ENCODE assay signal across 15 cellular contexts in genomic region chr12:123097521-123098084, GRCh38. TPM values are rescaled to one million over a fixed set of nuclear protein-coding genes. Genes with fewer than 3 reads are reported as not detected.
DNase-seq lines count a peak whose midpoint lies in the region; ATAC-seq and TF ChIP-seq lines count a peak whose summit lies in the region.
"Had no signal": no experiment of that assay in that cellular context is flagged by ENCODE, and none has a peak within 500 bp of the region (broad histone marks: within the 10 kb centered on the region; RNA-seq: fewer than 3 reads in every experiment).

No MANE protein-coding gene starts in this region.

- H3K4me1 ChIP-seq in right atrium auricular region (peaks cover 0 to 88% of the 10 kb centered on the region in 2 donors), sigmoid colon (peaks cover 0 to 63% (median 53%) of the 10 kb centered on the region in 4 donors), mammary epithelial cell (ENCODE audit: insufficient read depth, low read length) (peaks cover 27% of the 10 kb centered on the region)

- BruUV-seq in mammary epithelial cell (replicated peaks; lab: Mats Ljungman, UMichigan), result no TSS peak

- no peak overlapping the region for H3K27ac ChIP-seq in brain microvascular endothelial cell
- H3K27ac ChIP-seq in right atrium auricular region, result peak overlapping the region; percentile 87 to 89
- peak overlapping the region; percentile 45 to 72 (median 58) for H3K27ac ChIP-seq in sigmoid colon
- no peak overlapping the region for H3K27ac ChIP-seq in mammary epithelial cell (ENCODE audit: insufficient read depth, low read depth, low read length)
- H3K27ac ChIP-seq: suprapubic skin had no signal

- H3K9ac ChIP-seq in mammary epithelial cell (ENCODE audit: insufficient read depth, low read length), result no peak overlapping the region

- WGBS in sigmoid colon, 2 donors, result 80 to 82% methylated on average over 13 of the region's 13 CpGs
- 99% methylated on average over 12 of the region's 13 CpGs for WGBS in mammary epithelial cell (ENCODE audit: low coverage, missing lambda C conversion rate)

- ATAC-seq in omental fat pad (ENCODE audit: low FRiP score), result no peak
- ATAC-seq: activated CD4-positive, CD25-positive, alpha-beta regulatory T cell treated with anti-CD3 and anti-CD28 coated beads, Interleukin-2, amount 50 U/mL, for 24 hours; activated T-cell treated with anti-CD3 and anti-CD28 coated beads, Interleukin-2, amount 50 U/mL, for 4 hours; SK-N-SH treated with all-trans-retinoic acid at 6 μM for 48 hours had no signal

- intact Hi-C loops in sigmoid colon (cut with DNase I) (no loop called here), mammary epithelial cell (cut with micrococcal nuclease) (no loop called here)

- DNase-seq in NCI-H1694 (lab: John Stamatoyannopoulos, UW) (peak; percentile 55), brain microvascular endothelial cell (peak; percentile 3), right atrium auricular region (ENCODE audit: low spot score) (peak; percentile 68), sigmoid colon (peak; percentile 81), omental fat pad (ENCODE audit: low spot score) (no peak), SIG-M5 treated with dmso at 0.1 percent for 504 hours (lab: John Stamatoyannopoulos, UW; ENCODE audit: unreplicated experiment) (no peak), mammary epithelial cell (no peak)
- no peak for DNase-seq in stimulated activated CD4-positive, alpha-beta T cell treated with anti-CD3 and anti-CD28 coated beads, Interleukin-2, amount 100 ng/mL, for 48 hours
- DNase-seq: activated T-cell treated with anti-CD3 and anti-CD28 coated beads, Interleukin-2, amount 50 U/mL, for 4 hours; EL; MM.1S; NCI-H510A treated with DMSO at 0.1 percent for 48 hours had no signal

- CTCF ChIA-PET in mammary epithelial cell (lab: Charles Lee; ENCODE audit: low non-redundant PET), result no interaction called here

- no peaks in the 10 kb centered on the region for H3K27me3 ChIP-seq in brain microvascular endothelial cell (replicated peaks)
- H3K27me3 ChIP-seq in right atrium auricular region, result no peaks in the 10 kb centered on the region
- H3K27me3 ChIP-seq in sigmoid colon, result no peaks in the 10 kb centered on the region
- H3K27me3 ChIP-seq in mammary epithelial cell (ENCODE audit: insufficient read depth, low read length), result no peaks in the 10 kb centered on the region
- H3K27me3 ChIP-seq: suprapubic skin had no signal

- peak in 1 of 4 donors; percentile 22 for TF ChIP-seq EP300 in sigmoid colon (IDR thresholded peaks at IDR 0.05)

- H3K4me3 ChIP-seq in brain microvascular endothelial cell (ENCODE audit: low read depth, low read length) (no peak overlapping the region), right atrium auricular region (no peak overlapping the region), sigmoid colon (no peak overlapping the region), mammary epithelial cell (replicated peaks in 1 of 3; ENCODE audit: insufficient read depth in 1 of 3, low read depth in 2 of 3, low read length in 3 of 3) (no peak overlapping the region)
- H3K4me3 ChIP-seq: suprapubic skin had no signal

- peaks cover 18% of the 10 kb centered on the region for H3K79me2 ChIP-seq in mammary epithelial cell (ENCODE audit: insufficient read depth, low read length)

- H3K9me3 ChIP-seq in right atrium auricular region, result no peaks in the 10 kb centered on the region
- no peaks in the 10 kb centered on the region for H3K9me3 ChIP-seq in sigmoid colon
- H3K9me3 ChIP-seq in mammary epithelial cell (replicated peaks; ENCODE audit: insufficient read depth, low read length), result no peaks in the 10 kb centered on the region
- H3K9me3 ChIP-seq: suprapubic skin had no signal

- TF ChIP-seq CTCF in brain microvascular endothelial cell (IDR thresholded peaks at IDR 0.05; ENCODE audit: low read depth, low read length, missing control alignments) (no peak), right atrium auricular region (IDR thresholded peaks at IDR 0.05) (no peak), sigmoid colon (IDR thresholded peaks at IDR 0.05) (no peak), omental fat pad (IDR thresholded peaks at IDR 0.05) (no peak), mammary epithelial cell (conservative IDR thresholded peaks at IDR 0.05 in 1 of 2, IDR thresholded peaks at IDR 0.05 in 1 of 2; ENCODE audit: extremely low read depth in 1 of 2, insufficient read depth in 1 of 2, low read depth in 1 of 2, low read length in 2 of 2) (no peak)

- H4K20me1 ChIP-seq in mammary epithelial cell (ENCODE audit: insufficient read depth, low read length), result no peaks in the 10 kb centered on the region

- H3K36me3 ChIP-seq in brain microvascular endothelial cell (replicated peaks), result no peaks in the 10 kb centered on the region
- H3K36me3 ChIP-seq in right atrium auricular region, result no peaks in the 10 kb centered on the region
- H3K36me3 ChIP-seq in sigmoid colon, result no peaks in the 10 kb centered on the region
- no peaks in the 10 kb centered on the region for H3K36me3 ChIP-seq in mammary epithelial cell (ENCODE audit: insufficient read depth, low read length)
- H3K36me3 ChIP-seq: suprapubic skin had no signal

- in situ Hi-C loops in brain microvascular endothelial cell (cut with HindIII; ENCODE audit: low pct_ligation_motif_present, low sequenced_read_pairs) (no loop called here), mammary epithelial cell (cut with MboI; ENCODE audit: low sequenced_read_pairs in 2 of 2) (no loop called here)

- H2AFZ ChIP-seq in mammary epithelial cell (ENCODE audit: low read depth, low read length), result no peak overlapping the region

- no peak overlapping the region for H3K4me2 ChIP-seq in mammary epithelial cell (ENCODE audit: insufficient read depth, low read depth, low read length)

- dilution Hi-C loops in mammary epithelial cell (cut with HindIII; ENCODE audit: low sequenced_read_pairs), result no loop called here

- TF ChIP-seq POLR2A in sigmoid colon (IDR thresholded peaks at IDR 0.05), result no peak

RNA-seq across cellular contexts. Expression of gene PITPNM2, which starts 53.3 kb away (rescaled TPM):
- total RNA-seq in right atrium auricular region (10 to 100 TPM in 1 of 2 donors, 1 to 10 TPM in 1; 9.4 to 10.5 TPM), sigmoid colon (10 to 100 TPM in 2 of 4 donors, 1 to 10 TPM in 2; 6.4 to 19.5 (median 11.7) TPM), omental fat pad (10 to 100 TPM in 3 of 4 donors, 1 to 10 TPM in 1; 2.8 to 19.5 (median 14.2) TPM), mammary epithelial cell (10 to 100 TPM in 1 of 2 donors, 1 to 10 TPM in 1; 7.5 to 14.9 TPM)
- polyA plus RNA-seq in sigmoid colon (10 to 100 TPM in 1 of 3 donors, 1 to 10 TPM in 2; 1.8 to 11.3 (median 2.3) TPM), mammary epithelial cell (4.4 TPM)
- 6.4 TPM for polyA minus RNA-seq in mammary epithelial cell

Comparison
In these comparisons a context has a peak if more than half of its experiments do, and no peak if none do; other contexts are left out.
1. DNase-seq: peak in NCI-H1694 (single experiment), brain microvascular endothelial cell (single experiment), right atrium auricular region (single experiment) and sigmoid colon (single experiment); none in omental fat pad (single experiment), SIG-M5 treated with dmso at 0.1 percent for 504 hours (single experiment), mammary epithelial cell (single experiment) and stimulated activated CD4-positive, alpha-beta T cell treated with anti-CD3 and anti-CD28 coated beads, Interleukin-2, amount 100 ng/mL, for 48 hours (0 of 2).
2. H3K27ac ChIP-seq: peak in right atrium auricular region (2 of 2) and sigmoid colon (4 of 4); none in brain microvascular endothelial cell (single experiment) and mammary epithelial cell (single experiment).